Comparison of ENCODE assay signal across 9 cellular contexts in genomic region chr3:38805765-38806386, GRCh38. TPM values are rescaled to one million over a fixed set of nuclear protein-coding genes. Genes with fewer than 3 reads are reported as not detected.
DNase-seq lines count a peak whose midpoint lies in the region; ATAC-seq and TF ChIP-seq lines count a peak whose summit lies in the region.
"Had no signal": no experiment of that assay in that cellular context is flagged by ENCODE, and none has a peak within 500 bp of the region (broad histone marks: within the 10 kb centered on the region; RNA-seq: fewer than 3 reads in every experiment).

No MANE protein-coding gene starts in this region.

- CTCF ChIA-PET in activated CD4-positive, alpha-beta T cell treated with anti-CD3 and anti-CD28 coated beads for 36 hours (lab: Charles Lee): interaction anchor here (0.6 to 1.1 kb wide), 4 partner anchors 8 to 225 kb away, joined by 3 to 4 read pairs (median 3); no protein-coding TSS in a partner anchor

- peaks cover 3% of the 10 kb centered on the region for H3K9me3 Mint-ChIP-seq in activated CD4-positive, alpha-beta T cell treated with anti-CD3 and anti-CD28 coated beads for 36 hours (ENCODE audit: low read depth)

- H3K9me3 ChIP-seq in left lung: no peaks in the 10 kb centered on the region

- no peaks in the 10 kb centered on the region for H3K36me3 ChIP-seq in left lung

- in situ Hi-C loops in astrocyte of the spinal cord (cut with HindIII; ENCODE audit: low sequenced_read_pairs): no loop called here

- no peak overlapping the region for H3K4me3 Mint-ChIP-seq in activated CD4-positive, alpha-beta T cell treated with anti-CD3 and anti-CD28 coated beads for 36 hours

- no peaks in the 10 kb centered on the region for H3K27me3 ChIP-seq in left lung

- H3K4me3 ChIP-seq in astrocyte of the spinal cord (ENCODE audit: low read depth, low read length) (no peak overlapping the region), left lung (no peak overlapping the region)

- H3K36me3 Mint-ChIP-seq in activated CD4-positive, alpha-beta T cell treated with anti-CD3 and anti-CD28 coated beads for 36 hours (ENCODE audit: low read depth): no peaks in the 10 kb centered on the region

- TF ChIP-seq CTCF in astrocyte of the spinal cord (IDR thresholded peaks at IDR 0.05; ENCODE audit: low read depth, low read length) (no peak), left lung (IDR thresholded peaks at IDR 0.05) (no peak)

- intact Hi-C loops in activated CD4-positive, alpha-beta T cell treated with anti-CD3 and anti-CD28 coated beads for 36 hours (cut with DNase I, micrococcal nuclease): no loop called here
- intact Hi-C loops in left lung (cut with DNase I): no loop called here

- peak; percentile 73 for DNase-seq in activated CD4-positive, alpha-beta T cell treated with anti-CD3 and anti-CD28 coated beads for 36 hours
- no peak for DNase-seq in activated CD4-positive, alpha-beta T cell treated with anti-CD3 and anti-CD28 coated beads, Interleukin-2, amount 50 U/mL, for 4 hours
- DNase-seq in NAMALWA (ENCODE audit: low spot score) (peak; percentile 73), astrocyte of the spinal cord (ENCODE audit: low read depth, low spot score) (peak; percentile 76), left lung (no peak), middle frontal gyrus (ENCODE audit: extremely low spot score, low spot score) (no peak), NCI-H69 (lab: John Stamatoyannopoulos, UW) (no peak)
- DNase-seq in activated effector memory CD4-positive, alpha-beta T cell treated with Interleukin-2 at 50 U/mL for 16 hours: no peak

- POLR2A ChIA-PET in activated CD4-positive, alpha-beta T cell treated with anti-CD3 and anti-CD28 coated beads for 36 hours (lab: Charles Lee): no interaction called here

- peaks cover 7% of the 10 kb centered on the region for H3K27me3 Mint-ChIP-seq in activated CD4-positive, alpha-beta T cell treated with anti-CD3 and anti-CD28 coated beads for 36 hours

- peak; percentile 51 for ATAC-seq in activated CD4-positive, alpha-beta T cell treated with anti-CD3 and anti-CD28 coated beads for 36 hours
- peak; percentile 79 for ATAC-seq in left lung

- H3K27ac ChIP-seq in left lung: no peak overlapping the region
- H3K27ac ChIP-seq: C4-2B had no signal

- H3K27ac Mint-ChIP-seq in activated CD4-positive, alpha-beta T cell treated with anti-CD3 and anti-CD28 coated beads for 36 hours: no peak overlapping the region

- H3K4me1 ChIP-seq in left lung: no peaks in the 10 kb centered on the region

- H3K4me1 Mint-ChIP-seq in activated CD4-positive, alpha-beta T cell treated with anti-CD3 and anti-CD28 coated beads for 36 hours: no peaks in the 10 kb centered on the region

RNA-seq across cellular contexts. Expression of gene SCN10A, which starts 10.1 kb away (rescaled TPM):
- not detected for total RNA-seq in activated CD4-positive, alpha-beta T cell treated with anti-CD3 and anti-CD28 coated beads for 36 hours
- not detected for total RNA-seq in left lung

Comparison
In these comparisons a context has a peak if more than half of its experiments do, and no peak if none do; other contexts are left out.
1. DNase-seq: peak in activated CD4-positive, alpha-beta T cell treated with anti-CD3 and anti-CD28 coated beads for 36 hours (single experiment), NAMALWA (single experiment) and astrocyte of the spinal cord (single experiment); none in activated CD4-positive, alpha-beta T cell treated with anti-CD3 and anti-CD28 coated beads, Interleukin-2, amount 50 U/mL, for 4 hours (0 of 2), left lung (0 of 2), middle frontal gyrus (single experiment), activated effector memory CD4-positive, alpha-beta T cell treated with Interleukin-2 at 50 U/mL for 16 hours (single experiment) and NCI-H69 (single experiment).